ENCODE assay signal across 8 cellular contexts in genomic region chr18:35582310-35582682, GRCh38. TPM values are rescaled to one million over a fixed set of nuclear protein-coding genes. Genes with fewer than 3 reads are reported as not detected.
A peak's percentile ranks its signal among the peaks of the same experiment; 100 is the strongest.
DNase-seq lines count a peak whose midpoint lies in the region; ATAC-seq and TF ChIP-seq lines count a peak whose summit lies in the region.

No MANE protein-coding gene starts in this region.

- POLR2A ChIA-PET in CD8-positive, alpha-beta T cell (lab: Charles Lee) = interaction anchor here (0.6 to 1.8 kb wide), 6 partner anchors 9 to 390 kb away, joined by 3 to 7 read pairs (median 4); partner anchors contain the start of gene INO80C

- peak overlapping the region; percentile 76 for H3K27ac Mint-ChIP-seq in CD8-positive, alpha-beta T cell
- peak overlapping the region; percentile 80 for H3K27ac Mint-ChIP-seq in nephron progenitor cell

- H4K20me1 ChIP-seq in MM.1S (ENCODE audit: insufficient read depth, low read length) = no peaks in the 10 kb centered on the region

- H3K9me2 ChIP-seq in MM.1S (replicated peaks; ENCODE audit: insufficient read depth, low read length) = no peaks in the 10 kb centered on the region

- H3K9me3 Mint-ChIP-seq in CD8-positive, alpha-beta T cell = no peaks in the 10 kb centered on the region
- peaks cover 5% of the 10 kb centered on the region for H3K9me3 Mint-ChIP-seq in nephron progenitor cell

- intact Hi-C loops in CD8-positive, alpha-beta T cell (cut with DNase I, micrococcal nuclease) = loop anchor here (1.0 to 10.0 kb wide), 12 partner anchors 34 to 1243 kb away; partner anchors contain the start of genes MAPRE2 (in 2 of the 2), RPRD1A (in 2 of the 2), ZNF397 (in 2 of the 2) and ELP2 (in 1 of the 2)
- intact Hi-C loops in dorsolateral prefrontal cortex (cut with DNase I) = loop anchor here in 1 of 2 donors (10.0 kb wide), 1 partner anchor 113 kb away; no protein-coding TSS in a partner anchor

- H3K4me3 Mint-ChIP-seq in CD8-positive, alpha-beta T cell = peak overlapping the region; percentile 84
- H3K4me3 Mint-ChIP-seq in nephron progenitor cell = peak overlapping the region; percentile 89

- peak overlapping the region; percentile 90 for H2AFZ ChIP-seq in MM.1S (ENCODE audit: low read length)

- H3K4me1 ChIP-seq in CD8-positive, alpha-beta T cell (ENCODE audit: insufficient read depth, low read length) = peaks cover 13% of the 10 kb centered on the region
- 0 out of 2 replicates have a peak, but pooled peaks cover 7% of the 10 kb centered on the region for H3K4me1 ChIP-seq in MM.1S (ENCODE audit: low read length)

- no peaks in the 10 kb centered on the region for H3K9me3 ChIP-seq in CD8-positive, alpha-beta T cell (ENCODE audit: low read length)
- H3K9me3 ChIP-seq in MM.1S (replicated peaks; ENCODE audit: insufficient read depth, low read length) = no peaks in the 10 kb centered on the region

- DNase-seq in CD8-positive, alpha-beta T cell = no peak
- DNase-seq in MM.1S (no peak), dorsolateral prefrontal cortex (no peak), nephron progenitor cell (no peak), ACHN (no peak), SW 1271 (lab: John Stamatoyannopoulos, UW) (no peak), SKM-1 (lab: John Stamatoyannopoulos, UW; ENCODE audit: unreplicated experiment) (no peak)

- CTCF ChIA-PET in CD8-positive, alpha-beta T cell (lab: Charles Lee) = interaction anchor here (1.4 kb wide), 1 partner anchor 17 kb away, joined by 4 read pairs; no protein-coding TSS in a partner anchor

- no peak for ATAC-seq in CD8-positive, alpha-beta T cell
- no peak for ATAC-seq in GM18867 (IDR thresholded peaks at IDR 0.05; ENCODE audit: unreplicated experiment)

- H3K27me3 ChIP-seq in CD8-positive, alpha-beta T cell (ENCODE audit: insufficient read depth, low read length) = no peaks in the 10 kb centered on the region
- H3K27me3 ChIP-seq in MM.1S (replicated peaks; ENCODE audit: insufficient read depth, low read length) = no peaks in the 10 kb centered on the region
- no peaks in the 10 kb centered on the region for H3K27me3 ChIP-seq in dorsolateral prefrontal cortex

- peaks cover 32% of the 10 kb centered on the region for H3K4me1 Mint-ChIP-seq in CD8-positive, alpha-beta T cell (ENCODE audit: low read depth)
- H3K4me1 Mint-ChIP-seq in nephron progenitor cell = peaks cover 16% of the 10 kb centered on the region

- H3K9ac ChIP-seq in MM.1S (ENCODE audit: low read length) = peak overlapping the region; percentile 72; the same call in 1 of the 2 replicates

- no peaks in the 10 kb centered on the region for H3K36me3 ChIP-seq in CD8-positive, alpha-beta T cell (ENCODE audit: insufficient read depth, low read length)
- H3K36me3 ChIP-seq in MM.1S (replicated peaks; ENCODE audit: insufficient read depth, low read length) = no peaks in the 10 kb centered on the region

- peaks cover 4% of the 10 kb centered on the region for H3K27me3 Mint-ChIP-seq in CD8-positive, alpha-beta T cell (ENCODE audit: low read depth)
- H3K27me3 Mint-ChIP-seq in nephron progenitor cell (ENCODE audit: low read depth, poor library complexity) = peaks cover 6% of the 10 kb centered on the region

- no peak for TF ChIP-seq CTCF in CD8-positive, alpha-beta T cell (IDR thresholded peaks at IDR 0.05)
- TF ChIP-seq CTCF in MM.1S (IDR thresholded peaks at IDR 0.05; ENCODE audit: low read length) = no peak
- no peak for TF ChIP-seq CTCF in dorsolateral prefrontal cortex (IDR thresholded peaks at IDR 0.05 in 54 of 56, conservative IDR thresholded peaks at IDR 0.05 in 2 of 56; ENCODE audit: low read depth in 1 of 56, partially characterized antibody in 56 of 56)
- TF ChIP-seq CTCF in nephron progenitor cell (IDR thresholded peaks at IDR 0.05) = no peak

- H3F3A ChIP-seq in MM.1S (ENCODE audit: insufficient read depth, low read length) = peaks cover 7% of the 10 kb centered on the region; the same call in 1 of the 2 replicates

- peaks cover 3% of the 10 kb centered on the region for H3K36me3 Mint-ChIP-seq in CD8-positive, alpha-beta T cell
- no peaks in the 10 kb centered on the region for H3K36me3 Mint-ChIP-seq in nephron progenitor cell (ENCODE audit: low read depth)

- peak overlapping the region; percentile 22 for H3K27ac ChIP-seq in CD8-positive, alpha-beta T cell (ENCODE audit: low read depth, low read length)
- H3K27ac ChIP-seq in MM.1S (ENCODE audit: low read length) (no peak overlapping the region), dorsolateral prefrontal cortex (peak overlapping the region in 45 of 59 donors; percentile 6 to 90 (median 67))

- peak overlapping the region; percentile 70 for H3K4me3 ChIP-seq in CD8-positive, alpha-beta T cell (ENCODE audit: low read depth, low read length)
- H3K4me3 ChIP-seq in MM.1S (ENCODE audit: low read length) (peak overlapping the region; percentile 81), dorsolateral prefrontal cortex (peak overlapping the region; percentile 47 to 89 (median 75))

- H3K4me2 ChIP-seq in MM.1S (ENCODE audit: low read depth, low read length) = peak overlapping the region; percentile 85

- in situ Hi-C loops in ACHN (cut with HindIII; ENCODE audit: low pct_ligation_motif_present, low pct_unique_long_range_greater_than_20kb, low sequenced_read_pairs) = no loop called here

- H3K79me2 ChIP-seq in MM.1S (ENCODE audit: low read length) = peaks cover 23% of the 10 kb centered on the region

RNA-seq across cellular contexts. Expression of gene GALNT1, which starts 0.8 kb away (rescaled TPM):
- 10 to 100 TPM; 25.9 to 28.2 TPM for total RNA-seq in CD8-positive, alpha-beta T cell
- 10 to 100 TPM; 17.1 to 44.3 (median 30.1) TPM for total RNA-seq in dorsolateral prefrontal cortex
